Comparison of ENCODE assay signal across 26 cellular contexts in genomic region chr12:58548801-58549200, GRCh38.
"Had no signal": no experiment of that assay in that cellular context is flagged by ENCODE, and none has a peak within 500 bp of the region (broad histone marks: within the 10 kb centered on the region; RNA-seq: fewer than 3 reads in every experiment).

No MANE protein-coding gene starts in this region.

- ATAC-seq: stimulated activated effector memory CD8-positive, alpha-beta T cell treated with anti-CD3 and anti-CD28 coated beads, Interleukin-12 subunit alpha, Interleukin-12 subunit beta, amount 100 ng/mL, for 72 hours; stimulated activated memory B cell treated with anti-CD40 and anti-IgM and Interleukin-4, amounts not matched to agents 10 μg/mL and 1 μg/mL and 100 μg/mL, for 72 hours; stimulated activated naive B cell treated with anti-CD40 and anti-IgM and Interleukin-4, amounts not matched to agents 10 μg/mL and 1 μg/mL and 100 μg/mL, for 72 hours; stimulated activated naive CD8-positive, alpha-beta T cell treated with anti-CD3 and anti-CD28 coated beads, Interleukin-15, amount 100 ng/mL, for 72 hours; stimulated activated naive CD8-positive, alpha-beta T cell treated with anti-CD3 and anti-CD28 coated beads, Interleukin-15, Interleukin-2, amounts not matched to agents 100 U/mL and 50 U/mL, for 24 hours; upper lobe of right lung had no signal

- H3K4me3 ChIP-seq: stomach, suprapubic skin, testis, thoracic aorta, thyroid gland, tibial artery, tibial nerve, transverse colon, upper lobe of left lung, upper lobe of right lung, uterus, vagina had no signal

- H3K36me3 ChIP-seq: stomach, suprapubic skin, thoracic aorta, thyroid gland, tibial artery, tibial nerve, transverse colon, upper lobe of left lung, upper lobe of right lung, uterus, vagina had no signal

- H3K27ac ChIP-seq: stomach, suprapubic skin, testis, thoracic aorta, thyroid gland, tibial artery, tibial nerve, transverse colon, upper lobe of left lung, upper lobe of right lung, uterus, vagina had no signal

- H3K9me3 ChIP-seq: stomach, suprapubic skin, testis, thoracic aorta, thyroid gland, tibial artery, tibial nerve, transverse colon, upper lobe of left lung, upper lobe of right lung, uterus, vagina had no signal

- H3K27me3 ChIP-seq: stomach, suprapubic skin, testis, thyroid gland, tibial artery, tibial nerve, transverse colon, upper lobe of left lung, upper lobe of right lung, uterus, vagina had no signal

- H3K4me1 ChIP-seq: stomach, suprapubic skin, testis, thyroid gland, tibial nerve, transverse colon, upper lobe of left lung, upper lobe of right lung, uterus, vagina had no signal

- DNase-seq: stimulated activated CD4-positive, alpha-beta T cell treated with anti-CD3 and anti-CD28 coated beads, Interleukin-2, amount 100 ng/mL, for 48 hours; stimulated activated CD4-positive, alpha-beta T cell treated with anti-CD3 and anti-CD28 coated beads, Interleukin-4, amount 100 ng/mL, for 1 hour; stimulated activated CD4-positive, alpha-beta T cell treated with anti-CD3 and anti-CD28 coated beads, Interleukin-4, amount 100 ng/mL, for 24 hours; stimulated activated CD4-positive, alpha-beta T cell treated with anti-CD3 and anti-CD28 coated beads, Interleukin-4, amount 100 ng/mL, for 4 hours; stimulated activated CD8-positive, alpha-beta memory T cell treated with anti-CD3 and anti-CD28 coated beads, Interleukin-4, amount 100 ng/mL, for 48 hours; stimulated activated naive B cell treated with anti-CD40 and anti-IgM and Interleukin-4, amounts not matched to agents 10 μg/mL and 1 μg/mL and 100 μg/mL, for 72 hours; stimulated activated naive CD4-positive, alpha-beta T cell; stimulated activated naive CD4-positive, alpha-beta T cell treated with Interleukin-2 at 50 U/mL for 16 hours; stimulated activated naive CD8-positive, alpha-beta T cell treated with anti-CD3 and anti-CD28 coated beads, Interleukin-15, amount 100 ng/mL, for 72 hours; stimulated activated naive CD8-positive, alpha-beta T cell treated with anti-CD3 and anti-CD28 coated beads, Interleukin-15, Interleukin-2, amounts not matched to agents 100 U/mL and 50 U/mL, for 24 hours; stomach; substantia nigra; testis; thyroid gland; tibial artery; transverse colon; trophoblast cell; upper lobe of left lung; upper lobe of right lung; uterus had no signal
